Comparison of ENCODE assay signal across 8 cellular contexts in the genomic region with DNA sequence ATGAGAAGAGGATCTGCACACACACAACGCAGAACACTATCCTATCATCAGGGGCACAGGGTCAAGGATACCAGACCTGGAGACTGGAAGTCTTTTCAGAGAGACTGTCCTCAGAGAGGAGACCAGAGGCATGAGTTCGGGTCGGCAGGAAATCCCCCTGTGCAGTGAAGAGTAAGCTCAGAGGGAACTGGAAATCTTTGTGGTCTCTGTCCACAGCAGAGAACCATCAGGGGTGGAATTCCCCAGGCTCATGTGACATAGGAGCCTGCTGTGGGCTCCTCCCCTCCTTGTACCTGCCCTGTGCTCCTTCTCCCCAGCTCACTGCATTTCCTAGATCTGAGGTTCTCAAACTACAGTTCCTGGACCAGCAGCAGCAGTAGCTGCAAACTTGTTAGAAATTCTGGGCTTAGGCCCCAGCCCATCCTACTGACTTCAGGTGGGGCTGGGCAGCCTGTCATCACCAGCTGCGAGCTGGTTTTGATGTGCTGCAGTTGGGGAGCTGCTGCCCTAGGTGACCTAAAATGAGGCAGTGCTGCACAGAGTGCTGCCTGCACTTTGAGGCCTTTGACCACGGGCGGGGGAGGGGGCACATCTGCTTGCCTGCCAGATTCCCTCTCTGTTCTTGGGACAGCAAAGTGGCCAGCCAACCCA. TPM values are rescaled to one million over a fixed set of nuclear protein-coding genes. Genes with fewer than 3 reads are reported as not detected.
DNase-seq lines count a peak whose midpoint lies in the region; ATAC-seq, FAIRE-seq and TF ChIP-seq lines count a peak whose summit lies in the region.

No MANE protein-coding gene starts in this region.

- H3K4me3 ChIP-seq in A549 = no peak overlapping the region

- H3K9me3 Mint-ChIP-seq in effector memory CD8-positive, alpha-beta T cell = no peaks in the 10 kb centered on the region

- POLR2A ChIA-PET in A549 (lab: Yijun Ruan, JAX) = interaction anchor here (1.1 kb wide), 1 partner anchor 97 kb away, joined by 3 read pairs; the partner anchor contains the start of gene H2AZ2

- DNase-seq in A549 (ENCODE audit: low read depth in 1 of 2, low spot score in 1 of 2) (no peak), T-helper 22 cell (ENCODE audit: low read depth) (peak; percentile 66), NCI-H510A treated with DMSO at 0.1 percent for 48 hours (lab: John Stamatoyannopoulos, UW) (no peak), NCI-H1048 (lab: John Stamatoyannopoulos, UW) (no peak)
- DNase-seq in effector memory CD8-positive, alpha-beta T cell = peak; percentile 18 to 49 (median 44)
- peak; percentile 15 to 42 for DNase-seq in stimulated activated CD8-positive, alpha-beta memory T cell treated with anti-CD3 and anti-CD28 coated beads, Interleukin-15, amount 100 ng/mL, for 4 hours (ENCODE audit: low read depth in 2 of 2)

- no peak for TF ChIP-seq POLR2A in A549 (IDR thresholded peaks at IDR 0.05; ENCODE audit: low read length)

- ATAC-seq in A549 (no peak), GM18873 (IDR thresholded peaks at IDR 0.05; ENCODE audit: low FRiP score, unreplicated experiment) (peak; percentile 75), HG03066 (IDR thresholded peaks at IDR 0.05; ENCODE audit: low read depth, unreplicated experiment) (peak; percentile 58)
- ATAC-seq in effector memory CD8-positive, alpha-beta T cell (replicated peaks) = peak; percentile 54

- 0 out of 3 replicates have a peak overlapping the region, but pooled peaks have one; percentile 84 for H3K4me2 ChIP-seq in A549

- H3K9me3 ChIP-seq in A549 = no peaks in the 10 kb centered on the region

- H3K4me3 Mint-ChIP-seq in effector memory CD8-positive, alpha-beta T cell = peak overlapping the region; percentile 83 to 85

- peaks cover 43 to 45% of the 10 kb centered on the region in 2 donors for H3K4me1 Mint-ChIP-seq in effector memory CD8-positive, alpha-beta T cell (ENCODE audit: low read depth in 2 of 2)

- TF ChIP-seq RAD21 in A549 (conservative IDR thresholded peaks at IDR 0.05 in 1 of 2, IDR thresholded peaks at IDR 0.05 in 1 of 2) = no peak

- H3K27me3 Mint-ChIP-seq in effector memory CD8-positive, alpha-beta T cell = no peaks in the 10 kb centered on the region

- CTCF ChIA-PET in A549 (lab: Yijun Ruan, JAX) = interaction anchor here (1.4 to 3.5 kb wide), 4 partner anchors 16 to 163 kb away, joined by 3 to 11 read pairs (median 5); partner anchors contain the start of genes H2AZ2 and OGDH

- 76% methylated on average over 5 of the region's 6 CpGs for WGBS in A549 (ENCODE audit: missing lambda C conversion rate)

- peaks cover 18% of the 10 kb centered on the region for H3K36me3 Mint-ChIP-seq in effector memory CD8-positive, alpha-beta T cell (ENCODE audit: insufficient read depth)

- peaks cover 32% of the 10 kb centered on the region for H3K4me1 ChIP-seq in A549

- H3K27ac ChIP-seq in A549 = no peak overlapping the region

- TF ChIP-seq EP300 in A549 (IDR thresholded peaks at IDR 0.05) = no peak

- no peak for TF ChIP-seq CTCF in A549 (IDR thresholded peaks at IDR 0.05)

- H3K27ac Mint-ChIP-seq in effector memory CD8-positive, alpha-beta T cell = peak overlapping the region; percentile 44 to 88

- FAIRE-seq in A549 (lab: Jason Lieb, UNC) = no peak

TF ChIP-seq in A549, 52 proteins besides CTCF, POLR2A, EP300 and RAD21:
- TF ChIP-seq, protein P1, sequence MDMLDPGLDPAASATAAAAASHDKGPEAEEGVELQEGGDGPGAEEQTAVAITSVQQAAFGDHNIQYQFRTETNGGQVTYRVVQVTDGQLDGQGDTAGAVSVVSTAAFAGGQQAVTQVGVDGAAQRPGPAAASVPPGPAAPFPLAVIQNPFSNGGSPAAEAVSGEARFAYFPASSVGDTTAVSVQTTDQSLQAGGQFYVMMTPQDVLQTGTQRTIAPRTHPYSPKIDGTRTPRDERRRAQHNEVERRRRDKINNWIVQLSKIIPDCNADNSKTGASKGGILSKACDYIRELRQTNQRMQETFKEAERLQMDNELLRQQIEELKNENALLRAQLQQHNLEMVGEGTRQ (IDR thresholded peaks at IDR 0.05) = no peak
- TF ChIP-seq CBX8 (IDR thresholded peaks at IDR 0.05) (no peak), ESRRA (IDR thresholded peaks at IDR 0.05; ENCODE audit: borderline replicate concordance, low read length) (no peak), FOSB (CRISPR knock-in tag; IDR thresholded peaks at IDR 0.05) (no peak), RFX5 (IDR thresholded peaks at IDR 0.05) (no peak), CEBPB (IDR thresholded peaks at IDR 0.05) (no peak), BHLHE40 (IDR thresholded peaks at IDR 0.05; ENCODE audit: low read depth, low read length) (no peak), HEYL (CRISPR knock-in tag; IDR thresholded peaks at IDR 0.05) (no peak), RARB (CRISPR knock-in tag; IDR thresholded peaks at IDR 0.05) (no peak), NPAS2 (CRISPR knock-in tag; IDR thresholded peaks at IDR 0.05; ENCODE audit: borderline replicate concordance) (no peak), ATOH8 (CRISPR knock-in tag; IDR thresholded peaks at IDR 0.05; ENCODE audit: low read depth) (no peak), SREBF2 (IDR thresholded peaks at IDR 0.05) (no peak), NR3C1 (IDR thresholded peaks at IDR 0.05) (no peak), ZC3H11A (IDR thresholded peaks at IDR 0.05) (no peak), CBX2 (IDR thresholded peaks at IDR 0.05; ENCODE audit: borderline replicate concordance, low read depth) (no peak), PHF8 (IDR thresholded peaks at IDR 0.05; ENCODE audit: borderline replicate concordance, low read depth) (no peak), KDM1A (IDR thresholded peaks at IDR 0.05; ENCODE audit: low read depth) (no peak), ZSCAN20 (CRISPR knock-in tag; IDR thresholded peaks at IDR 0.05) (no peak), PBX3 (IDR thresholded peaks at IDR 0.05) (no peak)
- TF ChIP-seq, protein P2, sequence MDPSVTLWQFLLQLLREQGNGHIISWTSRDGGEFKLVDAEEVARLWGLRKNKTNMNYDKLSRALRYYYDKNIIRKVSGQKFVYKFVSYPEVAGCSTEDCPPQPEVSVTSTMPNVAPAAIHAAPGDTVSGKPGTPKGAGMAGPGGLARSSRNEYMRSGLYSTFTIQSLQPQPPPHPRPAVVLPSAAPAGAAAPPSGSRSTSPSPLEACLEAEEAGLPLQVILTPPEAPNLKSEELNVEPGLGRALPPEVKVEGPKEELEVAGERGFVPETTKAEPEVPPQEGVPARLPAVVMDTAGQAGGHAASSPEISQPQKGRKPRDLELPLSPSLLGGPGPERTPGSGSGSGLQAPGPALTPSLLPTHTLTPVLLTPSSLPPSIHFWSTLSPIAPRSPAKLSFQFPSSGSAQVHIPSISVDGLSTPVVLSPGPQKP (IDR thresholded peaks at IDR 0.05; ENCODE audit: low read depth, low read length) = no peak

RNA-seq across cellular contexts. Expression of gene ZMIZ2, which starts 2.4 kb away (rescaled TPM):
- polyA plus RNA-seq in A549 (2011; rRNA removed) (4.3 and 6.9 TPM in 2 replicates), A549 (2017; fragmentation: RNase III; extraction: RNeasy Plus Mini Kit Qiagen cat#74134 plus additional on column Dnase treatment) (21.7 to 24.5 TPM (median 23.9 TPM) in 3 replicates)
- 8.1 and 11.7 TPM in 2 replicates for polyA plus RNA-seq in A549 (2012; cell fraction: cytosol; rRNA removed)
- polyA plus RNA-seq in A549 (2012; cell fraction: nucleus; rRNA removed) = 68.0 and 69.2 TPM in 2 replicates
- 12.2 and 15.3 TPM in 2 replicates for polyA minus RNA-seq in A549 (2011; rRNA and poly(A)+ RNA removed)

RNA-seq across cellular contexts. Expression of gene PPIA, which starts 45.4 kb away (rescaled TPM):
- 5,366 and 6,016 TPM in 2 replicates for polyA plus RNA-seq in A549 (2011; rRNA removed)
- polyA plus RNA-seq in A549 (2012; cell fraction: cytosol; rRNA removed) = 6,087 and 6,712 TPM in 2 replicates
- polyA plus RNA-seq in A549 (2012; cell fraction: nucleus; rRNA removed) = 2,383 and 3,176 TPM in 2 replicates
- polyA plus RNA-seq in A549 (2017; fragmentation: RNase III; extraction: RNeasy Plus Mini Kit Qiagen cat#74134 plus additional on column Dnase treatment) = 6,452 to 7,028 TPM (median 6,488 TPM) in 3 replicates
- 753 and 870 TPM in 2 replicates for polyA minus RNA-seq in A549 (2011; rRNA and poly(A)+ RNA removed)

Comparison
In these comparisons a context has a peak if more than half of its experiments do, and no peak if none do; other contexts are left out.
1. ATAC-seq: peak in GM18873 (single experiment), HG03066 (single experiment) and effector memory CD8-positive, alpha-beta T cell (single experiment); none in A549 (0 of 2).
2. DNase-seq: peak in T-helper 22 cell (single experiment), effector memory CD8-positive, alpha-beta T cell (3 of 3) and stimulated activated CD8-positive, alpha-beta memory T cell treated with anti-CD3 and anti-CD28 coated beads, Interleukin-15, amount 100 ng/mL, for 4 hours (2 of 2); none in A549 (0 of 2), NCI-H510A treated with DMSO at 0.1 percent for 48 hours (single experiment) and NCI-H1048 (single experiment).